In genomic region chr12:12821975-12822374, GRCh38 we compare ENCODE assay signal across 15 cellular contexts. TPM values are rescaled to one million over a fixed set of nuclear protein-coding genes. Genes with fewer than 3 reads are reported as not detected.
DNase-seq lines count a peak whose midpoint lies in the region; ATAC-seq, FAIRE-seq and TF ChIP-seq lines count a peak whose summit lies in the region.
"Had no signal": no experiment of that assay in that cellular context is flagged by ENCODE, and none has a peak within 500 bp of the region (broad histone marks: within the 10 kb centered on the region; RNA-seq: fewer than 3 reads in every experiment).

No MANE protein-coding gene starts in this region.

- H3K36me3 ChIP-seq in OCI-LY3 (replicated peaks; ENCODE audit: low read depth, low read length): peaks cover 67% of the 10 kb centered on the region

- H3K9me3 ChIP-seq in OCI-LY3 (ENCODE audit: insufficient read depth, low read length): no peaks in the 10 kb centered on the region
- H3K9me3 ChIP-seq: MG63 had no signal

- TF ChIP-seq CTCF in OCI-LY3 (IDR thresholded peaks at IDR 0.05; ENCODE audit: low read depth, low read length): no peak

- no peak overlapping the region for H3K4me3 ChIP-seq in OCI-LY3 (ENCODE audit: low read length)
- H3K4me3 ChIP-seq: MG63 had no signal

- FAIRE-seq in GM12891 (lab: Jason Lieb, UNC): no peak

- peaks cover 17% of the 10 kb centered on the region for H4K20me1 ChIP-seq in OCI-LY3 (ENCODE audit: insufficient read depth, low read length)

- H3K4me2 ChIP-seq in OCI-LY3 (ENCODE audit: low read length): peak overlapping the region; percentile 34

- ATAC-seq in GM19395 (IDR thresholded peaks at IDR 0.05; ENCODE audit: unreplicated experiment) (peak; percentile 68), HG02852 (IDR thresholded peaks at IDR 0.05; ENCODE audit: unreplicated experiment) (peak; percentile 85), HG03139 (IDR thresholded peaks at IDR 0.05; ENCODE audit: unreplicated experiment) (no peak)
- ATAC-seq: esophagus mucosa; PC-3; stimulated activated effector memory CD8-positive, alpha-beta T cell treated with anti-CD3 and anti-CD28 coated beads, Interleukin-12 subunit alpha, Interleukin-12 subunit beta, amount 100 ng/mL, for 72 hours had no signal

- no peak for TF ChIP-seq POLR2A in GM12891 (IDR thresholded peaks at IDR 0.05; ENCODE audit: low read depth, low read length)

- peak overlapping the region; percentile 60 for H3K27ac ChIP-seq in OCI-LY3 (ENCODE audit: low read length)

- H3K4me1 ChIP-seq in OCI-LY3 (ENCODE audit: low read length): peaks cover 19% of the 10 kb centered on the region

- H2AFZ ChIP-seq in OCI-LY3 (ENCODE audit: low read depth, low read length): no peak overlapping the region

- peaks cover 43% of the 10 kb centered on the region for H3K79me2 ChIP-seq in OCI-LY3 (ENCODE audit: low read length)

- DNase-seq in GM12891 (ENCODE audit: insufficient read length, low spot score): peak; percentile 25
- no peak for DNase-seq in Kasumi-1 (lab: John Stamatoyannopoulos, UW)
- DNase-seq in LoVo (ENCODE audit: low spot score): no peak
- no peak for DNase-seq in stimulated activated CD4-positive, alpha-beta T cell treated with anti-CD3 and anti-CD28 coated beads, Interleukin-2, amount 100 ng/mL, for 48 hours
- DNase-seq: activated gamma-delta T cell treated with Interleukin-2 at 50 U/mL for 16 hours, caudate nucleus, MG63, NCI-H2227 treated with DMSO at 0.1 percent for 48 hours, PC-3 had no signal

- H3K27me3 ChIP-seq in OCI-LY3 (ENCODE audit: low read depth, low read length): no peaks in the 10 kb centered on the region
- H3K27me3 ChIP-seq: MG63 had no signal

- H3K9ac ChIP-seq in OCI-LY3 (ENCODE audit: low read length): no peak overlapping the region; the same call in 1 of the 2 replicates

TF ChIP-seq in GM12891, 5 proteins besides CTCF, POLR2A, EP300 and RAD21:
- TF ChIP-seq SPI1 (IDR thresholded peaks at IDR 0.05; ENCODE audit: low read depth, low read length): no peak
- TF ChIP-seq PAX5 (IDR thresholded peaks at IDR 0.05; ENCODE audit: insufficient read depth, low read length, severe bottlenecking): no peak
- no peak for TF ChIP-seq TAF1 (IDR thresholded peaks at IDR 0.05; ENCODE audit: low read depth, low read length)
- no peak for TF ChIP-seq POU2F2 (IDR thresholded peaks at IDR 0.05; ENCODE audit: low read depth, low read length)
- TF ChIP-seq POLR2AphosphoS5 (IDR thresholded peaks at IDR 0.05; ENCODE audit: low read depth, low read length): no peak

RNA-seq across cellular contexts. Expression of gene DDX47, which starts 8.8 kb away (rescaled TPM):
- 50.6 TPM for polyA plus RNA-seq in GM12891 (2012; ENCODE audit: low read depth, missing spikeins)

RNA-seq across cellular contexts. Expression of gene APOLD1, which starts 36.5 kb away (rescaled TPM):
- polyA plus RNA-seq in GM12891 (2012; ENCODE audit: low read depth, missing spikeins): 2.5 TPM
